8 cellular contexts compared by ENCODE assay signal in genomic region chr12:56522486-56523193, GRCh38. TPM values are rescaled to one million over a fixed set of nuclear protein-coding genes. Genes with fewer than 3 reads are reported as not detected.
DNase-seq lines count a peak whose midpoint lies in the region.

No MANE protein-coding gene starts in this region.

- peaks cover 22 to 37% (median 23%) of the 10 kb centered on the region in 3 donors for H3K4me1 Mint-ChIP-seq in CD8-positive, alpha-beta memory T cell

- no peak overlapping the region for H3K27ac ChIP-seq in CD8-positive, alpha-beta memory T cell (ENCODE audit: low read depth, low read length)
- peak overlapping the region; percentile 58 for H3K27ac ChIP-seq in ectodermal cell (ENCODE audit: insufficient read depth, low read depth, low read length, poor library complexity, severe bottlenecking)

- H3K4me3 ChIP-seq in CD8-positive, alpha-beta memory T cell (ENCODE audit: low read length): no peak overlapping the region
- H3K4me3 ChIP-seq in ectodermal cell (ENCODE audit: insufficient read depth, low read depth, low read length): peak overlapping the region; percentile 57
- H3K4me3 ChIP-seq in mucosa of stomach (ENCODE audit: low read length): peak overlapping the region; percentile 73

- 33 to 34% methylated on average over 4 of the region's 4 CpGs for WGBS in ectodermal cell, 2 experiments

- H3K36me3 ChIP-seq in CD8-positive, alpha-beta memory T cell (ENCODE audit: insufficient read depth, low read length): no peaks in the 10 kb centered on the region
- H3K36me3 ChIP-seq in ectodermal cell (ENCODE audit: control insufficient read depth, insufficient read depth, low read length) (no peaks in the 10 kb centered on the region), mucosa of stomach (ENCODE audit: control insufficient read depth, insufficient read depth, low read length) (no peaks in the 10 kb centered on the region)

- DNase-seq in CD8-positive, alpha-beta memory T cell: no peak
- DNase-seq in OCI-M1 (lab: John Stamatoyannopoulos, UW) (peak; percentile 67), SIG-M5 (lab: John Stamatoyannopoulos, UW) (no peak), NCI-H128 (lab: John Stamatoyannopoulos, UW; ENCODE audit: unreplicated experiment) (no peak), KG1 (lab: John Stamatoyannopoulos, UW) (no peak)
- no peak for DNase-seq in stimulated activated CD4-positive, alpha-beta T cell treated with anti-CD3 and anti-CD28 coated beads, Interleukin-2, amount 100 ng/mL, for 24 hours

- CTCF ChIA-PET in CD8-positive, alpha-beta memory T cell (lab: Charles Lee): interaction anchor here (0.8 to 3.1 kb wide), 6 partner anchors 9 to 58 kb away, joined by 3 to 13 read pairs (median 6); no protein-coding TSS in a partner anchor

- H3K9me3 ChIP-seq in CD8-positive, alpha-beta memory T cell (ENCODE audit: low read length): no peaks in the 10 kb centered on the region
- H3K9me3 ChIP-seq in ectodermal cell (ENCODE audit: control insufficient read depth, low read length) (no peaks in the 10 kb centered on the region), mucosa of stomach (ENCODE audit: control insufficient read depth, low read length) (no peaks in the 10 kb centered on the region)

- peaks cover 29% of the 10 kb centered on the region for H3K4me1 ChIP-seq in CD8-positive, alpha-beta memory T cell (ENCODE audit: insufficient read depth, low read length)
- H3K4me1 ChIP-seq in ectodermal cell (ENCODE audit: control insufficient read depth, insufficient read depth, low read length) (peaks cover 10% of the 10 kb centered on the region), mucosa of stomach (ENCODE audit: control insufficient read depth, insufficient read depth, low read length) (peaks cover 15% of the 10 kb centered on the region)

- peaks cover 0 to 3% of the 10 kb centered on the region in 2 donors for H3K27me3 Mint-ChIP-seq in CD8-positive, alpha-beta memory T cell

- peak overlapping the region; percentile 81 for H3K9ac ChIP-seq in mucosa of stomach (ENCODE audit: low read length)

- no peaks in the 10 kb centered on the region for H3K9me3 Mint-ChIP-seq in CD8-positive, alpha-beta memory T cell

- no peaks in the 10 kb centered on the region for H3K27me3 ChIP-seq in CD8-positive, alpha-beta memory T cell (ENCODE audit: insufficient read depth, low read length, poor library complexity, severe bottlenecking)
- H3K27me3 ChIP-seq in ectodermal cell (ENCODE audit: control insufficient read depth, insufficient read depth, low read length, poor library complexity, severe bottlenecking) (no peaks in the 10 kb centered on the region), mucosa of stomach (ENCODE audit: control insufficient read depth, insufficient read depth, low read length) (no peaks in the 10 kb centered on the region)

- peak overlapping the region in 7 of 8 donors; percentile 41 to 96 (median 92) for H3K27ac Mint-ChIP-seq in CD8-positive, alpha-beta memory T cell

- no peaks in the 10 kb centered on the region for H3K36me3 Mint-ChIP-seq in CD8-positive, alpha-beta memory T cell

- POLR2A ChIA-PET in CD8-positive, alpha-beta memory T cell (lab: Charles Lee): interaction anchor here (1.6 kb wide), 1 partner anchor 114 kb away, joined by 3 read pairs; no protein-coding TSS in a partner anchor

- H3K4me3 Mint-ChIP-seq in CD8-positive, alpha-beta memory T cell: peak overlapping the region; percentile 88 to 95 (median 91)

RNA-seq across cellular contexts. Expression of gene RBMS2, which starts 1.0 kb away (rescaled TPM):
- 1 to 10 TPM; 3.5 to 4.7 TPM for total RNA-seq in CD8-positive, alpha-beta memory T cell
- polyA plus RNA-seq in CD8-positive, alpha-beta memory T cell: 1.4 TPM
- 14.8 TPM for polyA plus RNA-seq in ectodermal cell (2013, experiment 1 of 4)
- 15.0 TPM for polyA plus RNA-seq in ectodermal cell (2013, experiment 2 of 4)
- polyA plus RNA-seq in ectodermal cell (2013, experiment 3 of 4): 12.0 TPM
- 10.5 TPM for polyA plus RNA-seq in ectodermal cell (2013, experiment 4 of 4)

RNA-seq across cellular contexts. Expression of gene GLS2, which starts 34.7 kb away (rescaled TPM):
- total RNA-seq in CD8-positive, alpha-beta memory T cell: 1 to 10 TPM; 2.3 to 2.5 TPM
- polyA plus RNA-seq in CD8-positive, alpha-beta memory T cell: 3.2 TPM
- 1.1 TPM for polyA plus RNA-seq in ectodermal cell (2013, experiment 1 of 4)
- 0.44 TPM for polyA plus RNA-seq in ectodermal cell (2013, experiment 2 of 4)
- 0.59 TPM for polyA plus RNA-seq in ectodermal cell (2013, experiment 3 of 4)
- 0.73 TPM for polyA plus RNA-seq in ectodermal cell (2013, experiment 4 of 4)

RNA-seq across cellular contexts. Expression of gene SPRYD4, which starts 54.3 kb away (rescaled TPM):
- total RNA-seq in CD8-positive, alpha-beta memory T cell: 1 to 10 TPM; 3.7 to 3.9 TPM
- polyA plus RNA-seq in CD8-positive, alpha-beta memory T cell: 1.1 TPM
- polyA plus RNA-seq in ectodermal cell (2013, experiment 1 of 4): 2.6 TPM
- 3.0 TPM for polyA plus RNA-seq in ectodermal cell (2013, experiment 2 of 4)
- 1.5 TPM for polyA plus RNA-seq in ectodermal cell (2013, experiment 3 of 4)
- 2.3 TPM for polyA plus RNA-seq in ectodermal cell (2013, experiment 4 of 4)
